8 cellular contexts compared by ENCODE assay signal in the genomic region with DNA sequence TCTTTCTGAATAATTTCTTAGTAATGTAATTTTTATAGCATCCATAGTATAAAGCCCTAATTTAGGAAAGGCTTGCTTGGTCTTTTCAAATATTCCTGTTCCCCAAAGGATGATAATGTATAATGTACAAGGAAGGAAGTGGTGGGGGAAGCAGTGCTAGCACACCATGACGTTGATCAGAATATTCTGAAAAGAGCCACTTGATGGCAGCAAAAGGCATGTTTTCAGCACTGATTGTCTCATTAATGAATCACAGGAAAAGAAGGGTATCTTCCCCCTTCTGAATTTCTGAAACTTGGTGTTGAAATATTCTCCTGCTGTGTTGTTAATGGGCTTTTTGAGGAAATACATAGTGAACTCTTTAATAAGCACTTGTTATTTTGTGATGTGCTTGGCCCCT.
DNase-seq lines count a peak whose midpoint lies in the region; ATAC-seq, FAIRE-seq and TF ChIP-seq lines count a peak whose summit lies in the region.

No MANE protein-coding gene starts in this region.

- no peak overlapping the region for H3K27ac Mint-ChIP-seq in astrocyte (ENCODE audit: unreplicated experiment)

- H3K4me3 ChIP-seq in astrocyte (ENCODE audit: insufficient read depth, low read depth, low read length), result no peak overlapping the region
- no peak overlapping the region for H3K4me3 ChIP-seq in tibial nerve

- H3K4me1 Mint-ChIP-seq in astrocyte (ENCODE audit: low read depth, unreplicated experiment), result no peaks in the 10 kb centered on the region

- no peak for FAIRE-seq in astrocyte (lab: Jason Lieb, UNC)

- H3K9me3 ChIP-seq in astrocyte (ENCODE audit: insufficient read depth, low read depth, low read length) (no peaks in the 10 kb centered on the region), tibial nerve (no peaks in the 10 kb centered on the region)

- H3K9ac ChIP-seq in astrocyte (ENCODE audit: low read length), result no peak overlapping the region

- no peak overlapping the region for H3K4me2 ChIP-seq in astrocyte (ENCODE audit: low read length)

- H3K4me3 Mint-ChIP-seq in astrocyte (ENCODE audit: unreplicated experiment), result no peak overlapping the region

- H3K9me3 Mint-ChIP-seq in astrocyte (ENCODE audit: unreplicated experiment), result peaks cover 2% of the 10 kb centered on the region

- ATAC-seq in GM19351 (IDR thresholded peaks at IDR 0.05; ENCODE audit: unreplicated experiment), result peak; percentile 98
- peak; percentile 99 for ATAC-seq in HG03139 (IDR thresholded peaks at IDR 0.05; ENCODE audit: unreplicated experiment)

- H3K4me1 ChIP-seq in astrocyte (ENCODE audit: insufficient read depth, low read length) (no peaks in the 10 kb centered on the region), tibial nerve (peaks cover 0 to 8% (median 0%) of the 10 kb centered on the region in 4 donors)

- no peaks in the 10 kb centered on the region for H4K20me1 ChIP-seq in astrocyte (ENCODE audit: insufficient read depth, low read length)

- H3K27me3 ChIP-seq in astrocyte (ENCODE audit: insufficient read depth, low read length) (no peaks in the 10 kb centered on the region), tibial nerve (no peaks in the 10 kb centered on the region)

- no peaks in the 10 kb centered on the region for H3K27me3 Mint-ChIP-seq in astrocyte (ENCODE audit: low read depth, unreplicated experiment)

- H3K27ac ChIP-seq in astrocyte (ENCODE audit: low read depth, low read length) (no peak overlapping the region), tibial nerve (no peak overlapping the region)

- no peak overlapping the region for H2AFZ ChIP-seq in astrocyte (ENCODE audit: low read depth, low read length)

- TF ChIP-seq EP300 in tibial nerve (IDR thresholded peaks at IDR 0.05), result no peak

- DNase-seq in ELF-1 (ENCODE audit: low read depth, low spot score), result peak; percentile 11
- peak; percentile 5 for DNase-seq in NCI-H510A (lab: John Stamatoyannopoulos, UW)
- peak; percentile 40 for DNase-seq in astrocyte (ENCODE audit: low read depth)
- DNase-seq in inferior parietal cortex (ENCODE audit: extremely low spot score), result peak; percentile 83
- DNase-seq in tibial nerve (ENCODE audit: low spot score in 2 of 2), result peak in 1 of 2 donors; percentile 41
- no peak for DNase-seq in stimulated activated CD4-positive, alpha-beta T cell treated with anti-CD3 and anti-CD28 coated beads, Interleukin-2, amount 100 ng/mL, for 48 hours

- peak; percentile 52 for TF ChIP-seq CTCF in astrocyte (IDR thresholded peaks at IDR 0.05; ENCODE audit: insufficient read depth, low read depth, low read length)
- TF ChIP-seq CTCF in tibial nerve (IDR thresholded peaks at IDR 0.05), result peak; percentile 16 to 58 (median 31)

- no peak for TF ChIP-seq POLR2A in tibial nerve (IDR thresholded peaks at IDR 0.05)

- peaks cover under 1% of the 10 kb centered on the region for H3K36me3 Mint-ChIP-seq in astrocyte (ENCODE audit: low read depth, unreplicated experiment)

- no peaks in the 10 kb centered on the region for H3K36me3 ChIP-seq in astrocyte (ENCODE audit: insufficient read depth, low read length)
- no peaks in the 10 kb centered on the region for H3K36me3 ChIP-seq in tibial nerve

- no peaks in the 10 kb centered on the region for H3K79me2 ChIP-seq in astrocyte (ENCODE audit: insufficient read depth, low read length)

- 0 to 4% methylated on average over 1 of the region's 1 CpG for WGBS in tibial nerve, 2 donors

Comparison
In these comparisons a context has a peak if more than half of its experiments do, and no peak if none do; other contexts are left out.
1. DNase-seq: peak in ELF-1 (single experiment), NCI-H510A (single experiment), astrocyte (single experiment) and inferior parietal cortex (single experiment); none in stimulated activated CD4-positive, alpha-beta T cell treated with anti-CD3 and anti-CD28 coated beads, Interleukin-2, amount 100 ng/mL, for 48 hours (0 of 2).